13 cellular contexts compared by ENCODE assay signal in genomic region chr3:155494332-155494731, GRCh38.
DNase-seq lines count a peak whose midpoint lies in the region; ATAC-seq, FAIRE-seq and TF ChIP-seq lines count a peak whose summit lies in the region.
"Had no signal": no experiment of that assay in that cellular context is flagged by ENCODE, and none has a peak within 500 bp of the region (broad histone marks: within the 10 kb centered on the region; RNA-seq: fewer than 3 reads in every experiment).

No MANE protein-coding gene starts in this region.

- no peaks in the 10 kb centered on the region for H3F3A ChIP-seq in OCI-LY1 (ENCODE audit: insufficient read depth, low read length)

- H3K9ac ChIP-seq in OCI-LY1 (ENCODE audit: low read length) (no peak overlapping the region), kidney (ENCODE audit: low read length in 2 of 2) (no peak overlapping the region)

- H4K20me1 ChIP-seq in OCI-LY1 (ENCODE audit: insufficient read depth, low read length): no peaks in the 10 kb centered on the region

- no peaks in the 10 kb centered on the region for H3K9me3 ChIP-seq in OCI-LY1 (ENCODE audit: low read length)
- no peaks in the 10 kb centered on the region for H3K9me3 ChIP-seq in kidney (ENCODE audit: control insufficient read depth in 1 of 2, low read length in 2 of 2)
- H3K9me3 ChIP-seq: upper lobe of left lung had no signal

- H3K4me1 ChIP-seq in OCI-LY1 (ENCODE audit: insufficient read depth, low read length, severe bottlenecking) (peaks cover 17% of the 10 kb centered on the region), kidney (ENCODE audit: control insufficient read depth in 1 of 2, insufficient read depth in 1 of 2, low read depth in 1 of 2, low read length in 2 of 2) (no peaks in the 10 kb centered on the region)
- H3K4me1 ChIP-seq: upper lobe of left lung had no signal

- no peaks in the 10 kb centered on the region for H3K9me2 ChIP-seq in OCI-LY1 (ENCODE audit: low read depth, low read length)

- no peak for FAIRE-seq in kidney (lab: Jason Lieb, UNC)

- TF ChIP-seq CTCF in GM12865 (IDR thresholded peaks at IDR 0.05; ENCODE audit: insufficient read depth, low read depth, low read length, missing control alignments) (no peak), OCI-LY1 (IDR thresholded peaks at IDR 0.05; ENCODE audit: low read length) (no peak), kidney (IDR thresholded peaks at IDR 0.05; ENCODE audit: borderline replicate concordance, extremely low read depth, insufficient read depth) (no peak)

- intact Hi-C loops in kidney (cut with DNase I): no loop called here

- H2AFZ ChIP-seq in OCI-LY1 (ENCODE audit: low read length): no peak overlapping the region

- H3K4me2 ChIP-seq in OCI-LY1 (ENCODE audit: low read length): peak overlapping the region; percentile 30; the same call in 1 of the 2 replicates

- ATAC-seq in GM19395 (IDR thresholded peaks at IDR 0.05; ENCODE audit: unreplicated experiment): peak; percentile 59
- ATAC-seq in HG03108 (IDR thresholded peaks at IDR 0.05; ENCODE audit: unreplicated experiment): peak; percentile 61
- ATAC-seq in GM19452 (IDR thresholded peaks at IDR 0.05; ENCODE audit: unreplicated experiment): no peak
- ATAC-seq in HG03457 (IDR thresholded peaks at IDR 0.05; ENCODE audit: unreplicated experiment): no peak

- no peaks in the 10 kb centered on the region for H3K79me2 ChIP-seq in OCI-LY1 (ENCODE audit: insufficient read depth, low read length)

- no peak overlapping the region for H3K27ac ChIP-seq in OCI-LY1 (ENCODE audit: low read depth, low read length, poor library complexity, severe bottlenecking)
- H3K27ac ChIP-seq in kidney (ENCODE audit: low read depth in 2 of 2, low read length in 2 of 2): no peak overlapping the region
- H3K27ac ChIP-seq: upper lobe of left lung had no signal

- no peaks in the 10 kb centered on the region for H3K36me3 ChIP-seq in OCI-LY1 (ENCODE audit: insufficient read depth, low read length)
- no peaks in the 10 kb centered on the region for H3K36me3 ChIP-seq in kidney (ENCODE audit: control insufficient read depth in 1 of 2, insufficient read depth in 2 of 2, low read length in 2 of 2)
- H3K36me3 ChIP-seq: upper lobe of left lung had no signal

- H3K27me3 ChIP-seq in OCI-LY1 (ENCODE audit: insufficient read depth, low read length): no peaks in the 10 kb centered on the region
- H3K27me3 ChIP-seq: upper lobe of left lung had no signal

- no peak overlapping the region for H3K4me3 ChIP-seq in GM12865 (ENCODE audit: low read depth, low read length)
- H3K4me3 ChIP-seq in OCI-LY1 (ENCODE audit: low read depth, low read length, poor library complexity, severe bottlenecking): peak overlapping the region; percentile 1
- no peak overlapping the region for H3K4me3 ChIP-seq in kidney (ENCODE audit: low read length in 2 of 2)
- H3K4me3 ChIP-seq: upper lobe of left lung had no signal

- DNase-seq in GM12865 (ENCODE audit: low read depth): peak; percentile 31
- no peak for DNase-seq in kidney
- DNase-seq in COLO668 (lab: John Stamatoyannopoulos, UW; ENCODE audit: unreplicated experiment): no peak
- DNase-seq: activated CD4-positive, alpha-beta T cell treated with anti-CD3 and anti-CD28 coated beads, Interleukin-2, amount 50 U/mL, for 4 hours; DMS79; NCI-H1417; NCI-H446 treated with DMSO at 0.1 percent for 48 hours; upper lobe of left lung had no signal

Comparison
In these comparisons a context has a peak if more than half of its experiments do, and no peak if none do; other contexts are left out.
1. ATAC-seq: peak in GM19395 (single experiment) and HG03108 (single experiment); none in GM19452 (single experiment) and HG03457 (single experiment).